Comparison of ENCODE assay signal across 11 cellular contexts in the genomic region with DNA sequence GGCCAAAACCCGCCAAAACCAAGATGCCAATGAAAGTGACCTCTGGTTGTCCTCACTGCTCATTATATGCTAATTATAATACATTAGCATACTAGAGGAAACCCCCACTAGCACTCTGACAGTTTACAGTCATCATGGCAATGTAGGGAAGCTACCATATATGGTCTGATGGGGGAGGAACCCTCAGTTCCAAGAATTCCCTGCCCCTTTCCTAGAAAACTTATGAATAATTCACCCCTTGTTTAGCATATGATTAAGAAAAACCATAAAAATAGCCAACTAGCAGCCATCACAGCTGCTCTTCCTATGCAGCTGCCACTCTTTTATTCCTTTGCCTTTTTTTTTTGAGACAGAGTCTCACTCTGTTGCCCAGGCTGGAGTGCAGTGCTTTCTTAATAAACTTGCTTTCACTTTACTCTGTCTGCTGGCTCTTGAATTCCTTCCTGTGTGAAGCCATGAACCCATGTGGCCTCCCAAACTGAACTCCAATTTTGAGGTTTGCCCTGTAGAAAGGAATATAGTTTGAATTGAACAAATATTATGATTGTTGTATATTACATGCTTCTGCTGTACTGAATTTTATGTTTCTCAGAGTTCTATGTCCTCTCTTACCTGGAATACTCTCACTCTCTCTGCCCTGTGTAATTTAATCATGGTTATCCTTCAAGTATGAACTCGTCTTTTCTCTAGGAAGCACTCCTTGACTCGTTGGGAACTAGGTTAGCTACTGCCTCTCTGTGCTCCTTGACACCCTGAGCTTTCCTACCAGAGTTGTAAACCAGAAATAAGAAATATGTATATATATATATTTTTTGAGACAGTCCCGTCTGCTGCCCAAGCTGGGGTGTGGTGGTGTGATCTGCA. TPM values are rescaled to one million over a fixed set of nuclear protein-coding genes. Genes with fewer than 3 reads are reported as not detected.
DNase-seq lines count a peak whose midpoint lies in the region; ATAC-seq and TF ChIP-seq lines count a peak whose summit lies in the region.
"Had no signal": no experiment of that assay in that cellular context is flagged by ENCODE, and none has a peak within 500 bp of the region (broad histone marks: within the 10 kb centered on the region; RNA-seq: fewer than 3 reads in every experiment).

No MANE protein-coding gene starts in this region.

- H3K4me1 Mint-ChIP-seq in T-helper 1 cell treated with Interleukin-12 subunit alpha and Interleukin-12 subunit beta and Interleukin-4 antibody, amounts not matched to agents 30 μg/mL and 1 μg/mL, for 36 hours (ENCODE audit: low read depth): peaks cover 9% of the 10 kb centered on the region

- H3K4me1 ChIP-seq in stomach: peaks cover 20 to 51% (median 28%) of the 10 kb centered on the region in 4 donors

- peak overlapping the region; percentile 31 to 60 (median 39) for H3K27ac ChIP-seq in stomach

- intact Hi-C loops in stomach (cut with DNase I; ENCODE audit: low total_unique reads): no loop called here

- H3K27me3 ChIP-seq in stomach: no peaks in the 10 kb centered on the region
- H3K27me3 ChIP-seq: MG63 had no signal

- no peak for TF ChIP-seq EP300 in stomach (IDR thresholded peaks at IDR 0.05)

- ATAC-seq in activated naive CD4-positive, alpha-beta T cell treated with anti-CD3 and anti-CD28 coated beads, Interleukin-2, amount 50 U/mL, for 72 hours: peak; percentile 61 to 97
- no peak for ATAC-seq in GM19397 (IDR thresholded peaks at IDR 0.05; ENCODE audit: unreplicated experiment)

- no peaks in the 10 kb centered on the region for H3K9me3 ChIP-seq in stomach
- H3K9me3 ChIP-seq: MG63 had no signal

- H3K27ac Mint-ChIP-seq in activated naive CD4-positive, alpha-beta T cell treated with anti-CD3 and anti-CD28 coated beads, Interleukin-2, amount 50 U/mL, for 72 hours: peak overlapping the region in 1 of 2 donors; percentile 70
- peak overlapping the region; percentile 62 for H3K27ac Mint-ChIP-seq in T-helper 1 cell treated with Interleukin-12 subunit alpha and Interleukin-12 subunit beta and Interleukin-4 antibody, amounts not matched to agents 30 μg/mL and 1 μg/mL, for 36 hours

- H3K4me3 ChIP-seq in stomach: no peak overlapping the region
- H3K4me3 ChIP-seq: MG63 had no signal

- TF ChIP-seq CTCF in stomach (IDR thresholded peaks at IDR 0.05): no peak

- DNase-seq in activated naive CD4-positive, alpha-beta T cell treated with anti-CD3 and anti-CD28 coated beads, Interleukin-2, amount 50 U/mL, for 72 hours (ENCODE audit: low spot score in 2 of 2): no peak
- DNase-seq in activated naive CD4-positive, alpha-beta T cell (lab: John Stamatoyannopoulos, UW): no peak
- DNase-seq in fibroblast of peridontal ligament (ENCODE audit: extremely low read depth): peak; percentile 34
- no peak for DNase-seq in stomach
- DNase-seq in stimulated activated CD4-positive, alpha-beta T cell treated with anti-CD3 and anti-CD28 coated beads, Interleukin-4, amount 100 ng/mL, for 1 hour: no peak
- no peak for DNase-seq in HT-29 (ENCODE audit: low spot score)
- DNase-seq: activated naive CD4-positive, alpha-beta T cell treated with anti-CD3 and anti-CD28 coated beads, Interleukin-2, amount 50 U/mL, for 16 hours; MG63; T-helper 9 cell had no signal

- no peaks in the 10 kb centered on the region for H3K36me3 ChIP-seq in stomach
- H3K36me3 ChIP-seq: MG63 had no signal

- peak overlapping the region; percentile 3 for H3K4me3 Mint-ChIP-seq in T-helper 1 cell treated with Interleukin-12 subunit alpha and Interleukin-12 subunit beta and Interleukin-4 antibody, amounts not matched to agents 30 μg/mL and 1 μg/mL, for 36 hours

- H3K9me3 Mint-ChIP-seq in activated naive CD4-positive, alpha-beta T cell treated with anti-CD3 and anti-CD28 coated beads, Interleukin-2, amount 50 U/mL, for 72 hours: peaks cover 0 to 3% of the 10 kb centered on the region in 2 donors
- no peaks in the 10 kb centered on the region for H3K9me3 Mint-ChIP-seq in T-helper 1 cell treated with Interleukin-12 subunit alpha and Interleukin-12 subunit beta and Interleukin-4 antibody, amounts not matched to agents 30 μg/mL and 1 μg/mL, for 36 hours

- 56 to 70% (median 57%) methylated on average over 4 of the region's 4 CpGs for WGBS in stomach, 5 donors

- H3K36me3 Mint-ChIP-seq in activated naive CD4-positive, alpha-beta T cell treated with anti-CD3 and anti-CD28 coated beads, Interleukin-2, amount 50 U/mL, for 72 hours: no peaks in the 10 kb centered on the region
- no peaks in the 10 kb centered on the region for H3K36me3 Mint-ChIP-seq in T-helper 1 cell treated with Interleukin-12 subunit alpha and Interleukin-12 subunit beta and Interleukin-4 antibody, amounts not matched to agents 30 μg/mL and 1 μg/mL, for 36 hours (ENCODE audit: low read depth)

- no peak for TF ChIP-seq POLR2A in stomach (IDR thresholded peaks at IDR 0.05)

- no peaks in the 10 kb centered on the region for H3K27me3 Mint-ChIP-seq in T-helper 1 cell treated with Interleukin-12 subunit alpha and Interleukin-12 subunit beta and Interleukin-4 antibody, amounts not matched to agents 30 μg/mL and 1 μg/mL, for 36 hours (ENCODE audit: low read depth)

RNA-seq across cellular contexts. Expression of a gene that starts 59.8 kb away (rescaled TPM):
- 10 to 100 TPM; 16.8 to 17.0 TPM for total RNA-seq in activated naive CD4-positive, alpha-beta T cell treated with anti-CD3 and anti-CD28 coated beads, Interleukin-2, amount 50 U/mL, for 72 hours
- total RNA-seq in stomach: 10 to 100 TPM; 11.7 to 77.7 (median 19.4) TPM
- 1 to 10 TPM in 2 of 3 donors, under 1 TPM in 1; 0.60 to 2.8 (median 2.4) TPM for polyA plus RNA-seq in stomach
- total RNA-seq in HT-29 (2014; rRNA removed; shearing (Covaris generic)): 7.5 and 9.2 TPM in 2 replicates
